Comparison of ENCODE assay signal across 22 cellular contexts in the genomic region with DNA sequence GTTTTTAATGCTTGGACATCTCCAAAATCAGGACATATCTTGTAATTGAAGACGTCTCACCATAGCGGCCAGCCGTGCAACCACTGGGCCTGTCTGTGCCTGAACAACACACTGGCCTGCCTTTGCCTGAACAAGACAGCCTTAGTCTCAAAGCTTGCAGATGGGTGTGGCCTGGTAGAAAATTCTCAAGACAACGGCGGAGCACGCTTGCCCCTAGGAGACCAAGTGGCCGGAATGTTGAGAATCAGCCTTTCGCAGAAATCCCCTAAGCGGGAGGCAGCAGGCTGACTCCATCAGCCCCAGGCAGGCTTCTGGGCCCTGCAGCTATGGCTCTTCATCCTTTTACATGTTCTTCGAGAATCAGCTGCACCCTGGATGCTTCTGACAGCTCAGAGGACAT.
DNase-seq lines count a peak whose midpoint lies in the region; ATAC-seq, FAIRE-seq and TF ChIP-seq lines count a peak whose summit lies in the region.
"Had no signal": no experiment of that assay in that cellular context is flagged by ENCODE, and none has a peak within 500 bp of the region (broad histone marks: within the 10 kb centered on the region; RNA-seq: fewer than 3 reads in every experiment).

No MANE protein-coding gene starts in this region.

- H3K4me3 Mint-ChIP-seq in CD4-positive, alpha-beta memory T cell = no peak overlapping the region
- H3K4me3 Mint-ChIP-seq: CD8-positive, alpha-beta T cell had no signal

- no peak for TF ChIP-seq CTCF in bronchial epithelial cell (IDR thresholded peaks at IDR 0.05; ENCODE audit: insufficient read depth, low read length, severe bottlenecking)

- no peaks in the 10 kb centered on the region for H3K36me3 Mint-ChIP-seq in CD4-positive, alpha-beta memory T cell
- H3K36me3 Mint-ChIP-seq: CD8-positive, alpha-beta T cell had no signal

- DNase-seq in ELF-1 (ENCODE audit: low read depth, low spot score) (peak; percentile 65), bronchial epithelial cell (ENCODE audit: low read depth) (peak; percentile 38), islet precursor cell (peak; percentile 81), trophoblast cell (peak; percentile 52 to 80)
- no peak for DNase-seq in CD4-positive, alpha-beta memory T cell
- DNase-seq: AML-193; Caco-2; CD8-positive, alpha-beta T cell; GDM1; KBM-7; MM.1S; NCI-H2029 treated with DMSO at 0.1 percent for 48 hours; NCI-H2227 treated with DMSO at 0.1 percent for 48 hours; NCI-H526 treated with DMSO at 0.1 percent for 48 hours; RPMI8226; SIG-M5 had no signal

- H3K27me3 ChIP-seq in bronchial epithelial cell (ENCODE audit: control insufficient read depth, insufficient read depth, low read length) (no peaks in the 10 kb centered on the region), trophoblast cell (ENCODE audit: insufficient read depth, low read length) (no peaks in the 10 kb centered on the region)
- no peaks in the 10 kb centered on the region for H3K27me3 ChIP-seq in CD4-positive, alpha-beta memory T cell (ENCODE audit: insufficient read depth, low read length)

- no peak overlapping the region for H3K27ac ChIP-seq in trophoblast cell (ENCODE audit: low read depth, low read length)
- H3K27ac ChIP-seq in CD4-positive, alpha-beta memory T cell (ENCODE audit: low read depth, low read length) = no peak overlapping the region
- H3K27ac ChIP-seq: A549; BLaER1 treated with 17β-estradiol and CSF1 and Interleukin-3, amounts not matched to agents 10 nM and 100 nM; SK-N-MC had no signal

- no peak overlapping the region for H4K12ac ChIP-seq in trophoblast cell (ENCODE audit: low read depth, low read length)

- H4K91ac ChIP-seq in trophoblast cell (ENCODE audit: low read depth, low read length) = no peak overlapping the region

- H3K23ac ChIP-seq in trophoblast cell (ENCODE audit: low read length) = no peak overlapping the region

- no peak overlapping the region for H2AK5ac ChIP-seq in trophoblast cell (ENCODE audit: low read length)

- peaks cover 17 to 19% of the 10 kb centered on the region in 2 donors for H3K27me3 Mint-ChIP-seq in CD4-positive, alpha-beta memory T cell

- no peak overlapping the region for H3K4ac ChIP-seq in trophoblast cell (ENCODE audit: low read depth, low read length)

- FAIRE-seq in bronchial epithelial cell (lab: Jason Lieb, UNC) = no peak
- FAIRE-seq: A549, GM12878 had no signal

- no peak overlapping the region for H2BK5ac ChIP-seq in trophoblast cell (ENCODE audit: low read depth, low read length, poor library complexity)

- no peak overlapping the region for H2BK12ac ChIP-seq in trophoblast cell (ENCODE audit: low read length)

- peaks cover 10% of the 10 kb centered on the region for H3K9me3 ChIP-seq in trophoblast cell (ENCODE audit: insufficient read depth, low read depth, low read length)
- H3K9me3 ChIP-seq in CD4-positive, alpha-beta memory T cell (ENCODE audit: control insufficient read depth in 1 of 2, low read length in 2 of 2) = no peaks in the 10 kb centered on the region
- H3K9me3 ChIP-seq: A549; BLaER1 treated with 17β-estradiol and CSF1 and Interleukin-3, amounts not matched to agents 10 nM and 100 nM; Caco-2 had no signal

- WGBS in trophoblast cell (ENCODE audit: extremely low coverage, insufficient coverage, insufficient read length) = no CpG with 5 or more reads among the region's 10 CpGs

- CTCF ChIA-PET in CD4-positive, alpha-beta memory T cell (lab: Charles Lee; ENCODE audit: partially characterized antibody) = no interaction called here

- no peak for ATAC-seq in HG03095 (IDR thresholded peaks at IDR 0.05; ENCODE audit: unreplicated experiment)
- no peak for ATAC-seq in GM21367 (IDR thresholded peaks at IDR 0.05; ENCODE audit: unreplicated experiment)
- ATAC-seq: A549; CD8-positive, alpha-beta T cell; GM12878 had no signal

- H3K27ac Mint-ChIP-seq in CD4-positive, alpha-beta memory T cell = no peak overlapping the region
- H3K27ac Mint-ChIP-seq: CD8-positive, alpha-beta T cell had no signal

- no peak overlapping the region for H4K8ac ChIP-seq in trophoblast cell (ENCODE audit: low read depth, low read length)

- no peak overlapping the region for H2AFZ ChIP-seq in trophoblast cell (ENCODE audit: insufficient read depth, low read length, poor library complexity)

- H3K79me2 ChIP-seq in trophoblast cell (ENCODE audit: control insufficient read depth, insufficient read depth, low read length, poor library complexity) = no peaks in the 10 kb centered on the region

- intact Hi-C loops in CD4-positive, alpha-beta memory T cell (cut with micrococcal nuclease) = no loop called here

- no peaks in the 10 kb centered on the region for H3K79me1 ChIP-seq in trophoblast cell (ENCODE audit: low read length)

- H3K9ac ChIP-seq in trophoblast cell (ENCODE audit: low read length) = no peak overlapping the region
- H3K9ac ChIP-seq: BLaER1 treated with 17β-estradiol and CSF1 and Interleukin-3, amounts not matched to agents 10 nM and 100 nM had no signal

- no peaks in the 10 kb centered on the region for H3K9me3 Mint-ChIP-seq in CD4-positive, alpha-beta memory T cell
- H3K9me3 Mint-ChIP-seq: CD8-positive, alpha-beta T cell had no signal

- POLR2A ChIA-PET in CD4-positive, alpha-beta memory T cell (lab: Charles Lee; ENCODE audit: partially characterized antibody) = no interaction called here

- H2BK120ac ChIP-seq in trophoblast cell (ENCODE audit: insufficient read depth, low read length, poor library complexity) = no peak overlapping the region

- H3K4me1 ChIP-seq in trophoblast cell (ENCODE audit: control insufficient read depth in 1 of 2, insufficient read depth in 2 of 2, low read length in 2 of 2) = no peaks in the 10 kb centered on the region
- no peaks in the 10 kb centered on the region for H3K4me1 ChIP-seq in CD4-positive, alpha-beta memory T cell (ENCODE audit: insufficient read depth, low read length)
- H3K4me1 ChIP-seq: A549, Caco-2 had no signal

- H3K4me1 Mint-ChIP-seq in CD4-positive, alpha-beta memory T cell = no peaks in the 10 kb centered on the region

- H3K36me3 ChIP-seq in bronchial epithelial cell (ENCODE audit: control insufficient read depth, insufficient read depth, low read length) (no peaks in the 10 kb centered on the region), trophoblast cell (ENCODE audit: control insufficient read depth in 1 of 2, insufficient read depth in 2 of 2, low read length in 2 of 2) (no peaks in the 10 kb centered on the region)
- no peaks in the 10 kb centered on the region for H3K36me3 ChIP-seq in CD4-positive, alpha-beta memory T cell (ENCODE audit: insufficient read depth, low read length)
- H3K36me3 ChIP-seq: BLaER1 treated with 17β-estradiol and CSF1 and Interleukin-3, amounts not matched to agents 10 nM and 100 nM had no signal

- no peak overlapping the region for H3K4me2 ChIP-seq in trophoblast cell (ENCODE audit: low read length)
- H3K4me2 ChIP-seq: A549; BLaER1 treated with 17β-estradiol and CSF1 and Interleukin-3, amounts not matched to agents 10 nM and 100 nM had no signal

- H3K14ac ChIP-seq in trophoblast cell (ENCODE audit: low read length) = no peak overlapping the region

- H3K4me3 ChIP-seq in bronchial epithelial cell (ENCODE audit: low read depth, low read length) (no peak overlapping the region), trophoblast cell (ENCODE audit: low read depth, low read length) (no peak overlapping the region)
- H3K4me3 ChIP-seq in CD4-positive, alpha-beta memory T cell (ENCODE audit: low read length in 2 of 2) = no peak overlapping the region
- H3K4me3 ChIP-seq: A549; BLaER1 treated with 17β-estradiol and CSF1 and Interleukin-3, amounts not matched to agents 10 nM and 100 nM; GM12878; SK-N-MC had no signal

- no peak overlapping the region for H3K18ac ChIP-seq in trophoblast cell (ENCODE audit: low read length)

Comparison
In these comparisons a context has a peak if more than half of its experiments do, and no peak if none do; other contexts are left out.
1. DNase-seq: peak in ELF-1 (single experiment), bronchial epithelial cell (single experiment), islet precursor cell (single experiment) and trophoblast cell (2 of 2); none in CD4-positive, alpha-beta memory T cell (0 of 5).